In the genomic region with DNA sequence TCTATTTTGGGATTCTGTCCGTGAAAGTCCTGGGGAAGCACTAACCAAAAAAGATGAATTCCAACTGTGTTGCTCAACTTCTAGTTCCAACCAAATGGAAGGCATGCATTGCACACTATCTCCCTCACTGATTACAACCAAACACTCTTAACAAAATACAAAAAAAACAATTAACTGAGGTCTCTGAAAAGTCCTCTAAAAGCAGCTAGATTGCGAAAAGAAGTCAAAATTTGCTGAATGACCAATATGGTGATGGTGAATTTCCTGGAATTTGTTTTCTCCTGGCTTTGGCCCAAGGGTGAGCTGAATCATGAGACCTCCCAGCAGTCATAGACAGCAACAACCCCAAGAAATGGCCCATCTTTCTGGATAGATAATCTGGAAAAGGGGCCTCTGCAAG, we compare ENCODE assay signal across 22 cellular contexts. TPM values are rescaled to one million over a fixed set of nuclear protein-coding genes. Genes with fewer than 3 reads are reported as not detected.
DNase-seq lines count a peak whose midpoint lies in the region; ATAC-seq and TF ChIP-seq lines count a peak whose summit lies in the region.
"Had no signal": no experiment of that assay in that cellular context is flagged by ENCODE, and none has a peak within 500 bp of the region (broad histone marks: within the 10 kb centered on the region; RNA-seq: fewer than 3 reads in every experiment).

No MANE protein-coding gene starts in this region.

- H4K20me1 ChIP-seq in PC-3 (ENCODE audit: low read length), result no peaks in the 10 kb centered on the region
- H4K20me1 ChIP-seq: BLaER1 treated with 17β-estradiol and CSF1 and Interleukin-3, amounts not matched to agents 10 nM and 100 nM had no signal

- peaks cover 14 to 24% of the 10 kb centered on the region in 2 donors for H3K4me1 ChIP-seq in left lung
- H3K4me1 ChIP-seq in transverse colon, result no peaks in the 10 kb centered on the region
- H3K4me1 ChIP-seq in PC-3 (ENCODE audit: insufficient read depth, low read length), result peaks cover 13% of the 10 kb centered on the region
- H3K4me1 ChIP-seq in uterus, result no peaks in the 10 kb centered on the region

- intact Hi-C loops in left lung (cut with DNase I), result no loop called here
- intact Hi-C loops in transverse colon (cut with DNase I; ENCODE audit: low total_unique reads), result no loop called here
- intact Hi-C loops in PC-3 (cut with micrococcal nuclease), result loop anchor here (5.0 kb wide), 1 partner anchor 57 kb away; no protein-coding TSS in a partner anchor
- intact Hi-C loops in uterus (cut with DNase I; ENCODE audit: low total_unique reads), result no loop called here

- POLR2A ChIA-PET in PC-3 (lab: Charles Lee; ENCODE audit: unreplicated experiment), result no interaction called here

- peak; percentile 37 for ATAC-seq in left lung
- ATAC-seq in PC-3, result no peak
- ATAC-seq in stimulated activated naive B cell treated with anti-CD40 and anti-IgM and Interleukin-4, amounts not matched to agents 10 μg/mL and 1 μg/mL and 100 μg/mL, for 72 hours (replicated peaks), result no peak
- ATAC-seq: natural killer cell treated with Interleukin-12 subunit alpha and Interleukin-12 subunit beta and Interleukin-15 and Interleukin-18, amount 100 ng/mL, for 72 hours had no signal

- DNase-seq in HS-5 (ENCODE audit: low read depth) (peak; percentile 24), choroid plexus epithelial cell (ENCODE audit: low read depth) (peak; percentile 74), left lung (no peak), transverse colon (no peak), putamen (ENCODE audit: low spot score) (no peak), PC-3 (no peak), uterus (no peak)
- no peak for DNase-seq in stimulated activated naive B cell treated with anti-CD40 and anti-IgM and Interleukin-4, amounts not matched to agents 10 μg/mL and 1 μg/mL and 100 μg/mL, for 72 hours
- DNase-seq: activated CD4-positive, CD25-positive, alpha-beta regulatory T cell treated with anti-CD3 and anti-CD28 coated beads, Interleukin-2, amount 50 U/mL, for 72 hours; amygdala; cortex of kidney; DMS 273 treated with DMSO at 0.1 percent for 48 hours; glutamatergic neuron; NCI-H1092; NCI-H2081 treated with DMSO at 0.1 percent for 48 hours; NCI-H524 treated with DMSO at 0.1 percent for 48 hours had no signal

- H3K4me1 Mint-ChIP-seq in stimulated activated naive B cell treated with anti-CD40 and anti-IgM and Interleukin-4, amounts not matched to agents 10 μg/mL and 1 μg/mL and 100 μg/mL, for 72 hours, result peaks cover 3 to 20% of the 10 kb centered on the region in 2 donors

- CTCF ChIA-PET in PC-3 (lab: Charles Lee), result no interaction called here

- H3K9me3 Mint-ChIP-seq in stimulated activated naive B cell treated with anti-CD40 and anti-IgM and Interleukin-4, amounts not matched to agents 10 μg/mL and 1 μg/mL and 100 μg/mL, for 72 hours, result no peaks in the 10 kb centered on the region
- H3K9me3 Mint-ChIP-seq: natural killer cell treated with Interleukin-12 subunit alpha and Interleukin-12 subunit beta and Interleukin-15 and Interleukin-18, amount 100 ng/mL, for 72 hours; T-helper 2 cell treated with Interferon-gamma antibody and Interleukin-4, amounts not matched to agents 5 μg/mL and 100 μg/mL, for 36 hours had no signal

- H3K4me3 Mint-ChIP-seq in stimulated activated naive B cell treated with anti-CD40 and anti-IgM and Interleukin-4, amounts not matched to agents 10 μg/mL and 1 μg/mL and 100 μg/mL, for 72 hours, result no peak overlapping the region
- H3K4me3 Mint-ChIP-seq: natural killer cell treated with Interleukin-12 subunit alpha and Interleukin-12 subunit beta and Interleukin-15 and Interleukin-18, amount 100 ng/mL, for 72 hours; T-helper 2 cell treated with Interferon-gamma antibody and Interleukin-4, amounts not matched to agents 5 μg/mL and 100 μg/mL, for 36 hours had no signal

- H3K27ac Mint-ChIP-seq in stimulated activated naive B cell treated with anti-CD40 and anti-IgM and Interleukin-4, amounts not matched to agents 10 μg/mL and 1 μg/mL and 100 μg/mL, for 72 hours, result no peak overlapping the region
- H3K27ac Mint-ChIP-seq: natural killer cell treated with Interleukin-12 subunit alpha and Interleukin-12 subunit beta and Interleukin-15 and Interleukin-18, amount 100 ng/mL, for 72 hours; T-helper 2 cell treated with Interferon-gamma antibody and Interleukin-4, amounts not matched to agents 5 μg/mL and 100 μg/mL, for 36 hours had no signal

- TF ChIP-seq CTCF in choroid plexus epithelial cell (conservative IDR thresholded peaks at IDR 0.05; ENCODE audit: low read depth, low read length) (no peak), left lung (IDR thresholded peaks at IDR 0.05) (no peak), transverse colon (IDR thresholded peaks at IDR 0.05) (no peak), PC-3 (conservative IDR thresholded peaks at IDR 0.05; ENCODE audit: low read depth, low read length) (no peak), uterus (IDR thresholded peaks at IDR 0.05) (no peak)

- H3K9me3 ChIP-seq in left lung (no peaks in the 10 kb centered on the region), transverse colon (no peaks in the 10 kb centered on the region), PC-3 (ENCODE audit: low read length) (no peaks in the 10 kb centered on the region), uterus (no peaks in the 10 kb centered on the region)
- H3K9me3 ChIP-seq: BLaER1 treated with 17β-estradiol and CSF1 and Interleukin-3, amounts not matched to agents 10 nM and 100 nM had no signal

- H3K9ac ChIP-seq in PC-3 (ENCODE audit: low read length), result no peak overlapping the region
- H3K9ac ChIP-seq: BLaER1 treated with 17β-estradiol and CSF1 and Interleukin-3, amounts not matched to agents 10 nM and 100 nM had no signal

- no peak overlapping the region for H3K4me2 ChIP-seq in PC-3 (ENCODE audit: low read length)

- H3K9me2 ChIP-seq in PC-3 (replicated peaks; ENCODE audit: low read length), result no peaks in the 10 kb centered on the region

- in situ Hi-C loops in transverse colon (cut with MboI; ENCODE audit: low pct_ligation_motif_present in 1 of 4, low pct_unique_long_range_greater_than_20kb in 1 of 4, low sequenced_read_pairs in 3 of 4), result no loop called here

- TF ChIP-seq EP300 in transverse colon (IDR thresholded peaks at IDR 0.05; ENCODE audit: low read depth), result no peak

- 64 to 71% methylated on average over 1 to 2 of the region's 2 CpGs for WGBS in transverse colon (ENCODE audit: low coverage in 1 of 2), 2 donors

- TF ChIP-seq POLR2A in transverse colon (IDR thresholded peaks at IDR 0.05) (no peak), uterus (IDR thresholded peaks at IDR 0.05) (no peak)

- BruUV-seq in PC-3 (replicated peaks; lab: Mats Ljungman, UMichigan), result no TSS peak

- H3K36me3 ChIP-seq in left lung (no peaks in the 10 kb centered on the region), transverse colon (no peaks in the 10 kb centered on the region), PC-3 (ENCODE audit: low read depth, low read length) (no peaks in the 10 kb centered on the region), uterus (no peaks in the 10 kb centered on the region)
- H3K36me3 ChIP-seq: BLaER1 treated with 17β-estradiol and CSF1 and Interleukin-3, amounts not matched to agents 10 nM and 100 nM had no signal

- H3K4me3 ChIP-seq in choroid plexus epithelial cell (ENCODE audit: low read depth, low read length) (no peak overlapping the region), left lung (no peak overlapping the region), transverse colon (no peak overlapping the region), PC-3 (ENCODE audit: low read length) (no peak overlapping the region), uterus (no peak overlapping the region)
- H3K4me3 ChIP-seq: BLaER1 treated with 17β-estradiol and CSF1 and Interleukin-3, amounts not matched to agents 10 nM and 100 nM had no signal

- no peak overlapping the region for H2AFZ ChIP-seq in PC-3 (ENCODE audit: low read length)

- peaks cover 18 to 34% of the 10 kb centered on the region in 2 donors for H3K27me3 Mint-ChIP-seq in stimulated activated naive B cell treated with anti-CD40 and anti-IgM and Interleukin-4, amounts not matched to agents 10 μg/mL and 1 μg/mL and 100 μg/mL, for 72 hours

- no peaks in the 10 kb centered on the region for H3K27me3 ChIP-seq in left lung
- no peaks in the 10 kb centered on the region for H3K27me3 ChIP-seq in transverse colon
- no peaks in the 10 kb centered on the region; the same call in 1 of the 2 replicates for H3K27me3 ChIP-seq in PC-3 (ENCODE audit: low read length)
- no peaks in the 10 kb centered on the region for H3K27me3 ChIP-seq in uterus
- H3K27me3 ChIP-seq: BLaER1 treated with 17β-estradiol and CSF1 and Interleukin-3, amounts not matched to agents 10 nM and 100 nM had no signal

- H3K27ac ChIP-seq in left lung, result peak overlapping the region; percentile 35 to 67
- H3K27ac ChIP-seq in transverse colon, result peak overlapping the region; percentile 10 to 47 (median 35)
- H3K27ac ChIP-seq in PC-3 (ENCODE audit: low read length), result no peak overlapping the region
- H3K27ac ChIP-seq in uterus, result no peak overlapping the region
- H3K27ac ChIP-seq: BLaER1 treated with 17β-estradiol and CSF1 and Interleukin-3, amounts not matched to agents 10 nM and 100 nM had no signal

- no peaks in the 10 kb centered on the region for H3K79me2 ChIP-seq in PC-3 (ENCODE audit: low read length)

- no peaks in the 10 kb centered on the region for H3F3A ChIP-seq in PC-3 (ENCODE audit: low read length, unreplicated experiment)

- no peaks in the 10 kb centered on the region for H3K36me3 Mint-ChIP-seq in stimulated activated naive B cell treated with anti-CD40 and anti-IgM and Interleukin-4, amounts not matched to agents 10 μg/mL and 1 μg/mL and 100 μg/mL, for 72 hours
- H3K36me3 Mint-ChIP-seq: natural killer cell treated with Interleukin-12 subunit alpha and Interleukin-12 subunit beta and Interleukin-15 and Interleukin-18, amount 100 ng/mL, for 72 hours had no signal

RNA-seq across cellular contexts. Expression of gene CYP19A1, which starts 28.3 kb away (rescaled TPM):
- total RNA-seq in left lung (1 to 10 TPM in 1 of 2 donors, under 1 TPM in 1; 0.96 to 7.1 TPM), transverse colon (not detected), PC-3 (2014; rRNA removed) (not detected in 2 replicates), uterus (not detected)
- total RNA-seq: endothelial cell of umbilical vein; natural killer cell treated with Interleukin-12 subunit alpha and Interleukin-12 subunit beta and Interleukin-15 and Interleukin-18, amount 100 ng/mL, for 72 hours; pulmonary artery endothelial cell had no signal

RNA-seq across cellular contexts. Expression of gene GLDN, which starts 31.4 kb away (rescaled TPM):
- total RNA-seq in left lung (10 to 100 TPM; 20.5 to 58.6 TPM), transverse colon (1 to 10 TPM in 2 of 4 donors, under 1 TPM in 1, not detected in 1; 0.48 to 3.7 (median 2.6) TPM), PC-3 (2014; rRNA removed) (0.15 TPM in 1 of 2 replicates, not detected in the other), uterus (10 to 100 TPM in 1 of 4 donors, 1 to 10 TPM in 2, under 1 TPM in 1; 0.77 to 11.8 (median 3.7) TPM)
- total RNA-seq: endothelial cell of umbilical vein; natural killer cell treated with Interleukin-12 subunit alpha and Interleukin-12 subunit beta and Interleukin-15 and Interleukin-18, amount 100 ng/mL, for 72 hours; pulmonary artery endothelial cell; SK-MEL-5 had no signal

Comparison
In these comparisons a context has a peak if more than half of its experiments do, and no peak if none do; other contexts are left out.
1. DNase-seq: peak in HS-5 (single experiment) and choroid plexus epithelial cell (single experiment); none in left lung (0 of 2), transverse colon (single experiment), putamen (single experiment), PC-3 (single experiment), stimulated activated naive B cell treated with anti-CD40 and anti-IgM and Interleukin-4, amounts not matched to agents 10 μg/mL and 1 μg/mL and 100 μg/mL, for 72 hours (single experiment) and uterus (0 of 2).
2. H3K27ac ChIP-seq: peak in left lung (2 of 2) and transverse colon (4 of 4); none in PC-3 (single experiment) and uterus (0 of 2).